18 cellular contexts compared by ENCODE assay signal in genomic region chr14:67395086-67395875, GRCh38. TPM values are rescaled to one million over a fixed set of nuclear protein-coding genes. Genes with fewer than 3 reads are reported as not detected.
DNase-seq lines count a peak whose midpoint lies in the region; ATAC-seq, FAIRE-seq and TF ChIP-seq lines count a peak whose summit lies in the region.
"Had no signal": no experiment of that assay in that cellular context is flagged by ENCODE, and none has a peak within 500 bp of the region (broad histone marks: within the 10 kb centered on the region; RNA-seq: fewer than 3 reads in every experiment).

No MANE protein-coding gene starts in this region.

- H2AFZ ChIP-seq in mesenchymal stem cell (ENCODE audit: low read depth, low read length): peak overlapping the region; percentile 30

- H2BK120ac ChIP-seq in mesenchymal stem cell (ENCODE audit: low read depth, low read length): no peak overlapping the region

- no peak overlapping the region for H3K4me3 Mint-ChIP-seq in central memory CD8-positive, alpha-beta T cell

- peaks cover 22% of the 10 kb centered on the region for H3K27me3 Mint-ChIP-seq in central memory CD8-positive, alpha-beta T cell

- peak overlapping the region; percentile 81 for H2AK5ac ChIP-seq in mesenchymal stem cell (ENCODE audit: low read length, severe bottlenecking)

- H2BK12ac ChIP-seq in mesenchymal stem cell (ENCODE audit: low read length in 2 of 2): peak overlapping the region in 1 of 2 experiments; percentile 35

- H3K4me2 ChIP-seq in mesenchymal stem cell (ENCODE audit: low read length, poor library complexity, severe bottlenecking): no peak overlapping the region

- peaks cover 3% of the 10 kb centered on the region; the same call in 1 of the 2 replicates for H3K4me1 ChIP-seq in SJCRH30
- H3K4me1 ChIP-seq in mesenchymal stem cell (ENCODE audit: control insufficient read depth, insufficient read depth, low read depth, low read length): peaks cover 14% of the 10 kb centered on the region
- H3K4me1 ChIP-seq: BE2C had no signal

- no peak overlapping the region for H3K23ac ChIP-seq in mesenchymal stem cell (ENCODE audit: low read length in 2 of 2)

- peak overlapping the region; percentile 24 for H3K27ac Mint-ChIP-seq in central memory CD8-positive, alpha-beta T cell (ENCODE audit: low read depth)
- H3K27ac Mint-ChIP-seq: CD4-positive, alpha-beta memory T cell had no signal

- no peak overlapping the region for H3K4ac ChIP-seq in mesenchymal stem cell (ENCODE audit: low read depth in 1 of 2, low read length in 2 of 2)

- H3K9me3 Mint-ChIP-seq in central memory CD8-positive, alpha-beta T cell: no peaks in the 10 kb centered on the region
- H3K9me3 Mint-ChIP-seq: CD4-positive, alpha-beta memory T cell had no signal

- ATAC-seq in central memory CD8-positive, alpha-beta T cell (replicated peaks; ENCODE audit: extremely low read depth, poor library complexity, severe bottlenecking): no peak
- ATAC-seq: HCT116 had no signal

- no peak overlapping the region for H4K91ac ChIP-seq in mesenchymal stem cell (ENCODE audit: low read length)

- H3K18ac ChIP-seq in mesenchymal stem cell (ENCODE audit: low read depth in 1 of 2, low read length in 2 of 2): peak overlapping the region in 1 of 2 experiments; percentile 58

- H3K36me3 ChIP-seq in SJCRH30 (no peaks in the 10 kb centered on the region), mesenchymal stem cell (ENCODE audit: control insufficient read depth in 1 of 2, insufficient read depth in 2 of 2, low read depth in 1 of 2, low read length in 2 of 2) (peaks cover 0 to 15% of the 10 kb centered on the region in 2 experiments)
- H3K36me3 ChIP-seq: BE2C had no signal

- H3K27ac ChIP-seq in SJCRH30: no peak overlapping the region
- H3K27ac ChIP-seq in mesenchymal stem cell (ENCODE audit: low read length, poor library complexity, severe bottlenecking): no peak overlapping the region
- no peak overlapping the region for H3K27ac ChIP-seq in coronary artery

- H3K9me3 ChIP-seq in SJCRH30 (replicated peaks) (no peaks in the 10 kb centered on the region), mesenchymal stem cell (ENCODE audit: control insufficient read depth, low read length) (no peaks in the 10 kb centered on the region)
- H3K9me3 ChIP-seq: BE2C had no signal

- peaks cover 1% of the 10 kb centered on the region for H3K36me3 Mint-ChIP-seq in central memory CD8-positive, alpha-beta T cell (ENCODE audit: insufficient read depth)
- H3K36me3 Mint-ChIP-seq: CD4-positive, alpha-beta memory T cell had no signal

- TF ChIP-seq CTCF in coronary artery (IDR thresholded peaks at IDR 0.05): no peak

- H3K27me3 ChIP-seq in SJCRH30 (no peaks in the 10 kb centered on the region), mesenchymal stem cell (ENCODE audit: control insufficient read depth in 1 of 2, insufficient read depth in 1 of 2, low read length in 2 of 2) (no peaks in the 10 kb centered on the region)
- H3K27me3 ChIP-seq: BE2C had no signal

- H3K4me1 Mint-ChIP-seq in central memory CD8-positive, alpha-beta T cell: no peaks in the 10 kb centered on the region

- H4K8ac ChIP-seq in mesenchymal stem cell (ENCODE audit: low read length): no peak overlapping the region

- FAIRE-seq in urothelium cell line (lab: Jason Lieb, UNC): peak; percentile 83
- FAIRE-seq: D721Med had no signal

- H2BK5ac ChIP-seq in mesenchymal stem cell (ENCODE audit: low read depth, low read length, poor library complexity, severe bottlenecking): no peak overlapping the region

- H3K4me3 ChIP-seq in SJCRH30 (no peak overlapping the region), mesenchymal stem cell (ENCODE audit: insufficient read depth in 1 of 2, low read depth in 1 of 2, low read length in 2 of 2) (no peak overlapping the region), coronary artery (no peak overlapping the region)

- H3K9ac ChIP-seq in mesenchymal stem cell (ENCODE audit: low read length): no peak overlapping the region

- WGBS in mesenchymal stem cell: 74% methylated on average over 16 of the region's 16 CpGs

- H3K14ac ChIP-seq in mesenchymal stem cell (ENCODE audit: low read length in 2 of 2): no peak overlapping the region

- H3K79me1 ChIP-seq in mesenchymal stem cell (replicated peaks; ENCODE audit: low read length, poor library complexity, severe bottlenecking): no peaks in the 10 kb centered on the region

- DNase-seq in SJCRH30 (peak; percentile 24 to 35), mesenchymal stem cell (no peak), urothelium cell line (ENCODE audit: low spot score) (no peak), coronary artery (ENCODE audit: low spot score) (no peak), NCI-H345 treated with DMSO at 0.1 percent for 48 hours (lab: John Stamatoyannopoulos, UW; ENCODE audit: unreplicated experiment) (no peak)
- no peak for DNase-seq in central memory CD8-positive, alpha-beta T cell (ENCODE audit: low spot score in 2 of 2)
- no peak for DNase-seq in stimulated activated CD4-positive, alpha-beta T cell treated with anti-CD3 and anti-CD28 coated beads, Interleukin-4, amount 100 ng/mL, for 4 hours
- DNase-seq: BE2C; CD4-positive, alpha-beta memory T cell; DMS79; KG1; NCI-H1048; NCI-H146; NCI-H2081; NCI-H524; SHP77 treated with DMSO at 0.1 percent for 48 hours had no signal

- no peak overlapping the region for H2BK15ac ChIP-seq in mesenchymal stem cell (ENCODE audit: low read depth, poor library complexity, severe bottlenecking)

RNA-seq across cellular contexts. Expression of gene PLEK2, which starts 16.7 kb away (rescaled TPM):
- total RNA-seq in SJCRH30 (2014; rRNA removed; shearing (Covaris generic)): not detected in 2 replicates
- polyA plus RNA-seq in mesenchymal stem cell (2013, experiment 1 of 2): 1.3 TPM
- 1.3 TPM for polyA plus RNA-seq in mesenchymal stem cell (2013, experiment 2 of 2)

RNA-seq across cellular contexts. Expression of gene EIF2S1, which starts 35.2 kb away (rescaled TPM):
- 232 and 236 TPM in 2 replicates for total RNA-seq in SJCRH30 (2014; rRNA removed; shearing (Covaris generic))
- polyA plus RNA-seq in mesenchymal stem cell (2013, experiment 1 of 2): 38.2 TPM
- polyA plus RNA-seq in mesenchymal stem cell (2013, experiment 2 of 2): 38.2 TPM

RNA-seq across cellular contexts. Expression of gene ATP6V1D, which starts 35.7 kb away (rescaled TPM):
- total RNA-seq in SJCRH30 (2014; rRNA removed; shearing (Covaris generic)): 65.2 and 77.8 TPM in 2 replicates
- polyA plus RNA-seq in mesenchymal stem cell (2013, experiment 1 of 2): 73.0 TPM
- polyA plus RNA-seq in mesenchymal stem cell (2013, experiment 2 of 2): 73.1 TPM

Comparison
In these comparisons a context has a peak if more than half of its experiments do, and no peak if none do; other contexts are left out.
1. DNase-seq: peak in SJCRH30 (2 of 2); none in central memory CD8-positive, alpha-beta T cell (0 of 2), mesenchymal stem cell (single experiment), urothelium cell line (single experiment), coronary artery (single experiment), NCI-H345 treated with DMSO at 0.1 percent for 48 hours (single experiment) and stimulated activated CD4-positive, alpha-beta T cell treated with anti-CD3 and anti-CD28 coated beads, Interleukin-4, amount 100 ng/mL, for 4 hours (0 of 2).